In the genomic region with DNA sequence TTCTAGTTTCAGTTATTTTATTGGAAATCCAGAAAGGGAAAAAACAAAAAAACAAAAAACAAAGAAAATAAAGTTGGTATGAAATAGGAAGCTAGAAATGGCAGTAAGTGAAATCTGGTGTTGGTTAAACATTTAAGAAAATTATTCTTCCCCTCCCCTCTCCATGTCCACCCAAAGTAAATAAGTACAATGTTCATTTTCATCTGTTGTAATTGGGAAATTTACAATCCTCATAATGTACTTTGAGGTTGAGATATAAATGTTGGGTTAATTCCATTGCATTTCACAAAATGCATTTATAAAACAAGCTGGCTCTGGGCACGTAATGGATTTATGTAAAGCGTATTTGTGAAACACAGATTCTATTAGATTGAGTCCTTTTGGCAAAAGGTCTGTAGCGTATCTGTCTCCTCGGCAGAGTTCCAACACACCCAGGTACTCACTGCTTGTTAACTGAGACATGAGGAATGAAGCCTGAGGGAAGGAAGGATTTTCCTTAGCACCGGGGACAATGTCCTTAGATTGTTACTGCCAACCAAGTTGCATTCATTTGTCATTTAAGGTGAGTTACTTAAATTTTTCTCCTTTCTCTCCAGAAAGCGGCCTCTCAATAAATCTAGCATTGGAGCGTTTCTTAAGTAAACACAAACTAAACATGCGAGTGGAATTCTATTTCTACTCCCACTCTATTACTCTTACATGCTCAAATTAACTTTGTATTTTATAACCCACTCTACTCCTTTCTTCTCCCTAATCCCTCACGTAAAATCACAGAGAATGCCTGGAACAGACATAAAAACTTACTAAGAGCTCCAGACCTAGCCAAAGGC, we compare ENCODE assay signal across 2 cellular contexts.
TF ChIP-seq lines count a peak whose summit lies in the region.

No MANE protein-coding gene starts in this region.

TF ChIP-seq in liver, 16 proteins besides CTCF, POLR2A, EP300 and RAD21:
- TF ChIP-seq TAF1 (conservative IDR thresholded peaks at IDR 0.05): peak; percentile 15
- no peak for TF ChIP-seq GABPA (IDR thresholded peaks at IDR 0.05 in 1 of 2, conservative IDR thresholded peaks at IDR 0.05 in 1 of 2)
- TF ChIP-seq, protein P1, sequence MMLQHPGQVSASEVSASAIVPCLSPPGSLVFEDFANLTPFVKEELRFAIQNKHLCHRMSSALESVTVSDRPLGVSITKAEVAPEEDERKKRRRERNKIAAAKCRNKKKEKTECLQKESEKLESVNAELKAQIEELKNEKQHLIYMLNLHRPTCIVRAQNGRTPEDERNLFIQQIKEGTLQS (IDR thresholded peaks at IDR 0.05): no peak
- TF ChIP-seq HNF4G (IDR thresholded peaks at IDR 0.05): peak; percentile 13
- no peak for TF ChIP-seq FOXA1 (IDR thresholded peaks at IDR 0.05)
- TF ChIP-seq JUND (IDR thresholded peaks at IDR 0.05): peak in 1 of 2 donors; percentile 22
- peak; percentile 21 for TF ChIP-seq FOXA2 (IDR thresholded peaks at IDR 0.05)
- peak; percentile 8 to 75 for TF ChIP-seq HNF4A (conservative IDR thresholded peaks at IDR 0.05)
- TF ChIP-seq, protein P2, sequence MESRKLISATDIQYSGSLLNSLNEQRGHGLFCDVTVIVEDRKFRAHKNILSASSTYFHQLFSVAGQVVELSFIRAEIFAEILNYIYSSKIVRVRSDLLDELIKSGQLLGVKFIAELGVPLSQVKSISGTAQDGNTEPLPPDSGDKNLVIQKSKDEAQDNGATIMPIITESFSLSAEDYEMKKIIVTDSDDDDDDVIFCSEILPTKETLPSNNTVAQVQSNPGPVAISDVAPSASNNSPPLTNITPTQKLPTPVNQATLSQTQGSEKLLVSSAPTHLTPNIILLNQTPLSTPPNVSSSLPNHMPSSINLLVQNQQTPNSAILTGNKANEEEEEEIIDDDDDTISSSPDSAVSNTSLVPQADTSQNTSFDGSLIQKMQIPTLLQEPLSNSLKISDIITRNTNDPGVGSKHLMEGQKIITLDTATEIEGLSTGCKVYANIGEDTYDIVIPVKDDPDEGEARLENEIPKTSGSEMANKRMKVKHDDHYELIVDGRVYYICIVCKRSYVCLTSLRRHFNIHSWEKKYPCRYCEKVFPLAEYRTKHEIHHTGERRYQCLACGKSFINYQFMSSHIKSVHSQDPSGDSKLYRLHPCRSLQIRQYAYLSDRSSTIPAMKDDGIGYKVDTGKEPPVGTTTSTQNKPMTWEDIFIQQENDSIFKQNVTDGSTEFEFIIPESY (IDR thresholded peaks at IDR 0.05): no peak
- peak; percentile 60 for TF ChIP-seq SP1 (IDR thresholded peaks at IDR 0.05)

TF ChIP-seq in HepG2, 621 proteins besides CTCF, POLR2A, EP300 and RAD21:
- no peak for TF ChIP-seq SNRNP70 (IDR thresholded peaks at IDR 0.05; ENCODE audit: low read depth, low read length)
